In the genomic region with DNA sequence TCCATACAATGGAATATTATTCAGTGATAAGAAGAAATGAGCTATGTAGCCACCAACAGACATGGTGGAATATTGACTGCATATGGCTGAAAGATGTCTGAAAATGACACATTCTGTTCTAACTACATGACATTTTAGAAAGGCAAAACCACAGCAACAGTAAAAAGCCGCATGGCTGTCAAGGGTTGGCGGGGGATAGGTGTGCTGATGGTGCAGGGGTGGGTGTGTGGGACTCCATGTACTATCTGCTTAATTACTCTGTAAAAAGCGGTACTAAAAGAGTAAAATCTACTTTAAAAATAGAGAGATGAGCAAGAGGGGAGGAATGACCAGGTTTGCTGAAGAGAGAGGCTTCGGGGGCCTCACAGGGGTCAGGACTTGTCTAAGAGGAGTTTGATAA, we compare ENCODE assay signal across 20 cellular contexts. TPM values are rescaled to one million over a fixed set of nuclear protein-coding genes. Genes with fewer than 3 reads are reported as not detected.
DNase-seq lines count a peak whose midpoint lies in the region; ATAC-seq, FAIRE-seq and TF ChIP-seq lines count a peak whose summit lies in the region.
"Had no signal": no experiment of that assay in that cellular context is flagged by ENCODE, and none has a peak within 500 bp of the region (broad histone marks: within the 10 kb centered on the region; RNA-seq: fewer than 3 reads in every experiment).

No MANE protein-coding gene starts in this region.

- FAIRE-seq in HTR-8/SVneo (lab: Jason Lieb, UNC), result no peak
- FAIRE-seq: H54 had no signal

- no peak overlapping the region for H3K4me3 ChIP-seq in neutrophil (ENCODE audit: low read depth in 1 of 2, low read length in 1 of 2)
- H3K4me3 ChIP-seq: Peyer's patch, SJSA1 had no signal

- H3K36me3 ChIP-seq in neutrophil, result peaks cover 60% of the 10 kb centered on the region
- H3K36me3 ChIP-seq: BE2C, SJSA1 had no signal

- peak; percentile 41 for ATAC-seq in stimulated activated naive CD8-positive, alpha-beta T cell treated with anti-CD3 and anti-CD28 coated beads, Interleukin-15, Interleukin-2, amounts not matched to agents 100 U/mL and 50 U/mL, for 24 hours
- no peak for ATAC-seq in stimulated activated naive CD8-positive, alpha-beta T cell treated with anti-CD3 and anti-CD28 coated beads, Interleukin-15, amount 100 ng/mL, for 72 hours

- H3K9me3 Mint-ChIP-seq in stimulated activated naive CD8-positive, alpha-beta T cell treated with anti-CD3 and anti-CD28 coated beads, Interleukin-15, amount 100 ng/mL, for 72 hours, result no peaks in the 10 kb centered on the region
- H3K9me3 Mint-ChIP-seq in glutamatergic neuron (ENCODE audit: unreplicated experiment), result peaks cover 27% of the 10 kb centered on the region
- H3K9me3 Mint-ChIP-seq: IgD-negative memory B cell had no signal

- H3K36me3 Mint-ChIP-seq in glutamatergic neuron (ENCODE audit: unreplicated experiment), result no peaks in the 10 kb centered on the region

- no peaks in the 10 kb centered on the region for H3K4me1 ChIP-seq in neutrophil (ENCODE audit: control insufficient read depth in 1 of 2, insufficient read depth in 1 of 2, low read depth in 1 of 2, low read length in 1 of 2)
- H3K4me1 ChIP-seq: SJSA1 had no signal

- peak overlapping the region; percentile 6 for H3K27ac ChIP-seq in neutrophil
- H3K27ac ChIP-seq: Peyer's patch, SJSA1 had no signal

- no peaks in the 10 kb centered on the region for H3K27me3 ChIP-seq in neutrophil
- H3K27me3 ChIP-seq: BE2C, Peyer's patch, SJSA1 had no signal

- peaks cover 12% of the 10 kb centered on the region for H3K4me1 Mint-ChIP-seq in stimulated activated naive CD8-positive, alpha-beta T cell treated with anti-CD3 and anti-CD28 coated beads, Interleukin-15, amount 100 ng/mL, for 72 hours
- H3K4me1 Mint-ChIP-seq in glutamatergic neuron (ENCODE audit: low read depth, unreplicated experiment), result peaks cover 53% of the 10 kb centered on the region

- no peaks in the 10 kb centered on the region for H3K27me3 Mint-ChIP-seq in stimulated activated naive CD8-positive, alpha-beta T cell treated with anti-CD3 and anti-CD28 coated beads, Interleukin-15, amount 100 ng/mL, for 72 hours
- peaks cover 17% of the 10 kb centered on the region for H3K27me3 Mint-ChIP-seq in glutamatergic neuron (ENCODE audit: unreplicated experiment)
- H3K27me3 Mint-ChIP-seq: IgD-negative memory B cell had no signal

- no peak for DNase-seq in stimulated activated naive CD8-positive, alpha-beta T cell treated with anti-CD3 and anti-CD28 coated beads, Interleukin-15, Interleukin-2, amounts not matched to agents 100 U/mL and 50 U/mL, for 24 hours
- no peak for DNase-seq in stimulated activated naive CD8-positive, alpha-beta T cell treated with anti-CD3 and anti-CD28 coated beads, Interleukin-15, amount 100 ng/mL, for 72 hours
- DNase-seq in glutamatergic neuron (no peak), NCI-H345 treated with DMSO at 0.1 percent for 48 hours (lab: John Stamatoyannopoulos, UW; ENCODE audit: unreplicated experiment) (no peak), dedifferentiated amniotic fluid mesenchymal stem cell (ENCODE audit: extremely low spot score) (no peak), HTR-8/SVneo (ENCODE audit: insufficient read length, low spot score) (no peak)
- DNase-seq: BE2C, DMS79, MV-4-11, NCI-H1105 treated with DMSO at 0.1 percent for 48 hours, NCI-H2081, NCI-H2171, NCI-H345, NCI-H524 treated with DMSO at 0.1 percent for 48 hours, NCI-H82, Peyer's patch had no signal

- H3K9me3 ChIP-seq in neutrophil, result no peaks in the 10 kb centered on the region
- H3K9me3 ChIP-seq: BE2C, Peyer's patch, SJSA1 had no signal

- no peak overlapping the region for H3K4me3 Mint-ChIP-seq in stimulated activated naive CD8-positive, alpha-beta T cell treated with anti-CD3 and anti-CD28 coated beads, Interleukin-15, amount 100 ng/mL, for 72 hours
- peak overlapping the region; percentile 56 for H3K4me3 Mint-ChIP-seq in glutamatergic neuron (ENCODE audit: unreplicated experiment)
- H3K4me3 Mint-ChIP-seq: IgD-negative memory B cell had no signal

- no peak overlapping the region for H3K27ac Mint-ChIP-seq in stimulated activated naive CD8-positive, alpha-beta T cell treated with anti-CD3 and anti-CD28 coated beads, Interleukin-15, amount 100 ng/mL, for 72 hours
- peak overlapping the region; percentile 100 for H3K27ac Mint-ChIP-seq in glutamatergic neuron (ENCODE audit: unreplicated experiment)
- H3K27ac Mint-ChIP-seq: IgD-negative memory B cell had no signal

- TF ChIP-seq CTCF in glutamatergic neuron (IDR thresholded peaks at IDR 0.05; ENCODE audit: partially characterized antibody, unreplicated experiment) (no peak), neutrophil (IDR thresholded peaks at IDR 0.05) (no peak)

RNA-seq across cellular contexts. Expression of gene YPEL1, which starts 16.7 kb away (rescaled TPM):
- 71.2 TPM for total RNA-seq in glutamatergic neuron (ENCODE audit: unreplicated experiment)
